In the genomic region with DNA sequence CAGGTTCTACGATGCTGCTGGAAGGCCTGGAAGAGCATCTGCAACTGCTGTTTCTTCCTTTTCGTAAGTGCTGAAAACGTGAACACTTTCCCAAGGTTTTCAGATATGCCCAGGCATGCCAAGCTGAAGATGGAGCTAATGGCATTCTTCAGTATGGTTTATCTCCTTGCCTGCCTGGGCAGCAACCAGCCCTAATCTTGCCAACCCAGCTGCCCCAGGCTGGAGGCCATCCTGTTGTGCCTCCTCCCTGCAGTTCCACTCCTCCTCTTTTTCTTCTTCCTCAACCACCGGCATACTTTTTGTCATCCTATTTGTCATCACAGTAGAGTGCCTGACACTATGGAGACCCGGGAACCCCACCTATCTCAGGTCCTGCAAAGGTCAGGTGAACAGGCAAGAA, we compare ENCODE assay signal across 17 cellular contexts.
DNase-seq lines count a peak whose midpoint lies in the region; ATAC-seq and TF ChIP-seq lines count a peak whose summit lies in the region.
"Had no signal": no experiment of that assay in that cellular context is flagged by ENCODE, and none has a peak within 500 bp of the region (broad histone marks: within the 10 kb centered on the region; RNA-seq: fewer than 3 reads in every experiment).

No MANE protein-coding gene starts in this region.

- H3K36me3 ChIP-seq in mammary epithelial cell (ENCODE audit: insufficient read depth, low read length) (no peaks in the 10 kb centered on the region), esophagus squamous epithelium (no peaks in the 10 kb centered on the region)

- no peak for TF ChIP-seq POLR2A in esophagus squamous epithelium (IDR thresholded peaks at IDR 0.05)

- no peak overlapping the region for H3K4me2 ChIP-seq in mammary epithelial cell (ENCODE audit: insufficient read depth, low read depth, low read length)
- H3K4me2 ChIP-seq: GM23338 had no signal

- H3K79me2 ChIP-seq in mammary epithelial cell (ENCODE audit: insufficient read depth, low read length), result no peaks in the 10 kb centered on the region

- WGBS in mammary epithelial cell (ENCODE audit: low coverage, missing lambda C conversion rate), result 31% methylated on average over 5 of the region's 5 CpGs
- 33 to 58% methylated on average over 4 of the region's 5 CpGs for WGBS in esophagus squamous epithelium, 2 donors
- 66% methylated on average over 5 of the region's 5 CpGs for WGBS in right cardiac atrium

- H4K20me1 ChIP-seq in mammary epithelial cell (ENCODE audit: insufficient read depth, low read length), result no peaks in the 10 kb centered on the region

- H3K27me3 ChIP-seq in mammary epithelial cell (ENCODE audit: insufficient read depth, low read length), result no peaks in the 10 kb centered on the region
- H3K27me3 ChIP-seq in esophagus squamous epithelium, result no peaks in the 10 kb centered on the region
- no peaks in the 10 kb centered on the region for H3K27me3 ChIP-seq in right cardiac atrium (ENCODE audit: control insufficient read depth, insufficient read depth)

- H3K27ac ChIP-seq in mammary epithelial cell (ENCODE audit: insufficient read depth, low read depth, low read length), result no peak overlapping the region
- H3K27ac ChIP-seq in esophagus squamous epithelium, result peak overlapping the region in 3 of 4 donors; percentile 68 to 80 (median 77)
- peak overlapping the region in 16 of 21 experiments; percentile 22 to 85 (median 68) for H3K27ac ChIP-seq in skin epidermis
- no peak overlapping the region for H3K27ac ChIP-seq in right cardiac atrium (ENCODE audit: low read length)
- H3K27ac ChIP-seq: C4-2B had no signal

- no peaks in the 10 kb centered on the region for H3K36me3 Mint-ChIP-seq in activated CD8-positive, alpha-beta memory T cell treated with anti-CD3 and anti-CD28 coated beads, Interleukin-2, amount 10 ng/mL, durations not matched to agents 7 days and 5 days

- no peak overlapping the region for H3K27ac Mint-ChIP-seq in activated CD8-positive, alpha-beta memory T cell treated with anti-CD3 and anti-CD28 coated beads, Interleukin-2, amount 10 ng/mL, durations not matched to agents 7 days and 5 days
- H3K27ac Mint-ChIP-seq: CD4-positive, alpha-beta T cell; GM23338; IgD-negative memory B cell had no signal

- CTCF ChIA-PET in mammary epithelial cell (lab: Charles Lee; ENCODE audit: low non-redundant PET), result no interaction called here
- CTCF ChIA-PET in activated CD8-positive, alpha-beta memory T cell treated with anti-CD3 and anti-CD28 coated beads, Interleukin-2, amount 10 ng/mL, durations not matched to agents 7 days and 5 days (lab: Charles Lee), result no interaction called here

- H3K27me3 Mint-ChIP-seq in activated CD8-positive, alpha-beta memory T cell treated with anti-CD3 and anti-CD28 coated beads, Interleukin-2, amount 10 ng/mL, durations not matched to agents 7 days and 5 days, result no peaks in the 10 kb centered on the region
- H3K27me3 Mint-ChIP-seq: CD4-positive, alpha-beta T cell; IgD-negative memory B cell had no signal

- H3K4me1 ChIP-seq in mammary epithelial cell (ENCODE audit: insufficient read depth, low read length) (peaks cover 50% of the 10 kb centered on the region), esophagus squamous epithelium (peaks cover 0 to 58% (median 30%) of the 10 kb centered on the region in 3 donors), right cardiac atrium (ENCODE audit: control insufficient read depth, insufficient read depth, low read length) (no peaks in the 10 kb centered on the region)
- H3K4me1 ChIP-seq: Caco-2 had no signal

- TF ChIP-seq CTCF in mammary epithelial cell (conservative IDR thresholded peaks at IDR 0.05 in 1 of 2, IDR thresholded peaks at IDR 0.05 in 1 of 2; ENCODE audit: extremely low read depth in 1 of 2, insufficient read depth in 1 of 2, low read depth in 1 of 2, low read length in 2 of 2), result no peak
- TF ChIP-seq CTCF in epithelial cell of esophagus (IDR thresholded peaks at IDR 0.05; ENCODE audit: insufficient read depth, low read depth, low read length, missing control alignments), result no peak
- no peak for TF ChIP-seq CTCF in esophagus squamous epithelium (IDR thresholded peaks at IDR 0.05)

- peak; percentile 38 for DNase-seq in mammary epithelial cell
- peak; percentile 71 for DNase-seq in epithelial cell of esophagus (ENCODE audit: low read depth)
- DNase-seq in esophagus squamous epithelium (lab: John Stamatoyannopoulos, UW), result no peak
- no peak for DNase-seq in SK-N-DZ (ENCODE audit: low spot score)
- DNase-seq in activated CD8-positive, alpha-beta memory T cell treated with anti-CD3 and anti-CD28 coated beads, Interleukin-2, amount 10 ng/mL, durations not matched to agents 7 days and 5 days, result no peak
- no peak for DNase-seq in right cardiac atrium
- no peak for DNase-seq in DMS153 (lab: John Stamatoyannopoulos, UW)
- DNase-seq: Caco-2; CD4-positive, alpha-beta T cell; DMS79; GDM1; HCEC 1CT had no signal

- intact Hi-C loops in mammary epithelial cell (cut with micrococcal nuclease), result loop anchor here (5.0 kb wide), 2 partner anchors 84 to 96 kb away; no protein-coding TSS in a partner anchor
- intact Hi-C loops in esophagus squamous epithelium (cut with DNase I), result no loop called here
- intact Hi-C loops in right cardiac atrium (cut with DNase I), result no loop called here

- no peak overlapping the region for H3K4me3 Mint-ChIP-seq in activated CD8-positive, alpha-beta memory T cell treated with anti-CD3 and anti-CD28 coated beads, Interleukin-2, amount 10 ng/mL, durations not matched to agents 7 days and 5 days
- H3K4me3 Mint-ChIP-seq: CD4-positive, alpha-beta T cell; GM23338; IgD-negative memory B cell had no signal

- H3K4me3 ChIP-seq in mammary epithelial cell (replicated peaks in 1 of 3; ENCODE audit: insufficient read depth in 1 of 3, low read depth in 2 of 3, low read length in 3 of 3), result no peak overlapping the region
- H3K4me3 ChIP-seq in epithelial cell of esophagus (ENCODE audit: low read length), result no peak overlapping the region
- H3K4me3 ChIP-seq in esophagus squamous epithelium, result no peak overlapping the region
- no peak overlapping the region for H3K4me3 ChIP-seq in skin epidermis
- no peak overlapping the region for H3K4me3 ChIP-seq in right cardiac atrium (ENCODE audit: low read length)
- H3K4me3 ChIP-seq: GM23338 had no signal

- no peak overlapping the region for H3K9ac ChIP-seq in mammary epithelial cell (ENCODE audit: insufficient read depth, low read length)

- in situ Hi-C loops in mammary epithelial cell (cut with MboI; ENCODE audit: low sequenced_read_pairs in 2 of 2), result no loop called here

- H3K9me3 Mint-ChIP-seq in activated CD8-positive, alpha-beta memory T cell treated with anti-CD3 and anti-CD28 coated beads, Interleukin-2, amount 10 ng/mL, durations not matched to agents 7 days and 5 days (ENCODE audit: low read depth), result peaks cover 23% of the 10 kb centered on the region

- dilution Hi-C loops in mammary epithelial cell (cut with HindIII; ENCODE audit: low sequenced_read_pairs), result loop anchor here (5.0 kb wide), 1 partner anchor 74 kb away; no protein-coding TSS in a partner anchor

- no peaks in the 10 kb centered on the region for H3K4me1 Mint-ChIP-seq in activated CD8-positive, alpha-beta memory T cell treated with anti-CD3 and anti-CD28 coated beads, Interleukin-2, amount 10 ng/mL, durations not matched to agents 7 days and 5 days
- H3K4me1 Mint-ChIP-seq: GM23338, IgD-negative memory B cell had no signal

- peak overlapping the region; percentile 23 for H2AFZ ChIP-seq in mammary epithelial cell (ENCODE audit: low read depth, low read length)
- H2AFZ ChIP-seq: GM23338 had no signal

- H3K9me3 ChIP-seq in mammary epithelial cell (replicated peaks; ENCODE audit: insufficient read depth, low read length) (no peaks in the 10 kb centered on the region), esophagus squamous epithelium (no peaks in the 10 kb centered on the region), right cardiac atrium (ENCODE audit: control insufficient read depth, low read length) (no peaks in the 10 kb centered on the region)
- H3K9me3 ChIP-seq: Caco-2 had no signal

- BruUV-seq in mammary epithelial cell (replicated peaks; lab: Mats Ljungman, UMichigan), result no TSS peak

- ATAC-seq in activated CD8-positive, alpha-beta memory T cell treated with anti-CD3 and anti-CD28 coated beads, Interleukin-2, amount 10 ng/mL, durations not matched to agents 7 days and 5 days, result no peak
- no peak for ATAC-seq in right cardiac atrium
- ATAC-seq: GM23338, HepG2 had no signal

Comparison
In these comparisons a context has a peak if more than half of its experiments do, and no peak if none do; other contexts are left out.
1. DNase-seq: peak in mammary epithelial cell (single experiment) and epithelial cell of esophagus (single experiment); none in esophagus squamous epithelium (single experiment), SK-N-DZ (single experiment), activated CD8-positive, alpha-beta memory T cell treated with anti-CD3 and anti-CD28 coated beads, Interleukin-2, amount 10 ng/mL, durations not matched to agents 7 days and 5 days (single experiment), right cardiac atrium (0 of 3) and DMS153 (single experiment).
2. H3K27ac ChIP-seq: peak in esophagus squamous epithelium (3 of 4) and skin epidermis (16 of 21); none in mammary epithelial cell (single experiment) and right cardiac atrium (single experiment).